ENCODE assay signal across 8 cellular contexts in the genomic region with DNA sequence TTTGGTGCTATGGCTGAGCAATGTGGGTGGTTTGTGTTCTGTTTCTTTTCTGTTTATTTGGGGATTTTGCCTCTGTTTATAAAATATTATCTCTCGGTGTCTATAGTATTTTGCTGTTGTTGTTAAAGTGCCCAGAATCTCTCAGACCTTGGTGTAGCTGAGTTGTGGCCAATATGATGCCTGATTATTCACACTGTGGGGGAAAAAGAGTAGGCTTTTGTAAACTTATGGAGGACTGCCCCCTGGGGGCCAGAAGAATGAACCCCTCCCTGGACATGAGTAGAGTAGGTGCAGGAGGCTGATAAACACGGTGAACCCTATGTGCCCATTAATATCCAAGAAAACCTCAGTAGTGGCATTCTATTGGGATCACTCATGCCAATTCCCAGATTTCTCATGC. TPM values are rescaled to one million over a fixed set of nuclear protein-coding genes. Genes with fewer than 3 reads are reported as not detected.
DNase-seq lines count a peak whose midpoint lies in the region; ATAC-seq and TF ChIP-seq lines count a peak whose summit lies in the region.

No MANE protein-coding gene starts in this region.

- H3K4me1 Mint-ChIP-seq in progenitor cell of endocrine pancreas (ENCODE audit: low read depth): peaks cover 9% of the 10 kb centered on the region
- H3K4me1 Mint-ChIP-seq in activated naive CD4-positive, alpha-beta T cell treated with anti-CD3 and anti-CD28 coated beads, Interleukin-2, amount 10 ng/mL, durations not matched to agents 7 days and 5 days: no peaks in the 10 kb centered on the region

- H3F3A ChIP-seq in Loucy (ENCODE audit: low read depth): no peaks in the 10 kb centered on the region

- no peaks in the 10 kb centered on the region for H3K36me3 ChIP-seq in Loucy (ENCODE audit: insufficient read depth, low read length)

- no peak overlapping the region for H3K27ac Mint-ChIP-seq in progenitor cell of endocrine pancreas
- no peak overlapping the region for H3K27ac Mint-ChIP-seq in activated naive CD4-positive, alpha-beta T cell treated with anti-CD3 and anti-CD28 coated beads, Interleukin-2, amount 10 ng/mL, durations not matched to agents 7 days and 5 days

- H2AFZ ChIP-seq in Loucy (ENCODE audit: low read length): no peak overlapping the region

- H3K9me3 ChIP-seq in Loucy (ENCODE audit: insufficient read depth, low read depth, low read length): no peaks in the 10 kb centered on the region

- H3K27me3 Mint-ChIP-seq in progenitor cell of endocrine pancreas: peaks cover 5% of the 10 kb centered on the region
- no peaks in the 10 kb centered on the region for H3K27me3 Mint-ChIP-seq in activated naive CD4-positive, alpha-beta T cell treated with anti-CD3 and anti-CD28 coated beads, Interleukin-2, amount 10 ng/mL, durations not matched to agents 7 days and 5 days

- DNase-seq in RWPE1 (ENCODE audit: low spot score): peak; percentile 62
- peak in 1 of 2 donors; percentile 51 for DNase-seq in foreskin keratinocyte
- no peak for DNase-seq in progenitor cell of endocrine pancreas (ENCODE audit: low spot score, unreplicated experiment)
- no peak for DNase-seq in activated naive CD4-positive, alpha-beta T cell treated with anti-CD3 and anti-CD28 coated beads, Interleukin-2, amount 10 ng/mL, durations not matched to agents 7 days and 5 days
- no peak for DNase-seq in activated CD4-positive, alpha-beta T cell treated with anti-CD3 and anti-CD28 coated beads, Interleukin-2, amount 50 U/mL, for 1 hour

- peak; percentile 77 for ATAC-seq in GM18502 (IDR thresholded peaks at IDR 0.05; ENCODE audit: poor library complexity, unreplicated experiment)
- peak; percentile 87 for ATAC-seq in foreskin keratinocyte

- no peaks in the 10 kb centered on the region for H4K20me1 ChIP-seq in Loucy (ENCODE audit: insufficient read depth, low read length, poor library complexity, severe bottlenecking)

- POLR2A ChIA-PET in RWPE1 (lab: Yijun Ruan, JAX; ENCODE audit: low non-redundant PET): no interaction called here

- no peak overlapping the region for H3K4me3 ChIP-seq in Loucy (ENCODE audit: low read length, poor library complexity, severe bottlenecking)

- no peaks in the 10 kb centered on the region for H3K9me3 Mint-ChIP-seq in progenitor cell of endocrine pancreas (ENCODE audit: low read depth)
- no peaks in the 10 kb centered on the region for H3K9me3 Mint-ChIP-seq in activated naive CD4-positive, alpha-beta T cell treated with anti-CD3 and anti-CD28 coated beads, Interleukin-2, amount 10 ng/mL, durations not matched to agents 7 days and 5 days

- H3K27ac ChIP-seq in 22Rv1 (no peak overlapping the region), RWPE1 (no peak overlapping the region), foreskin keratinocyte (no peak overlapping the region)

- no peaks in the 10 kb centered on the region for H3K36me3 Mint-ChIP-seq in progenitor cell of endocrine pancreas (ENCODE audit: insufficient read depth)
- H3K36me3 Mint-ChIP-seq in activated naive CD4-positive, alpha-beta T cell treated with anti-CD3 and anti-CD28 coated beads, Interleukin-2, amount 10 ng/mL, durations not matched to agents 7 days and 5 days: no peaks in the 10 kb centered on the region

- no peak overlapping the region for H3K9ac ChIP-seq in Loucy (ENCODE audit: low read depth, low read length, poor library complexity, severe bottlenecking)

- CTCF ChIA-PET in RWPE1 (lab: Yijun Ruan, JAX): interaction anchor here (0.6 to 0.8 kb wide), 2 partner anchors 33 to 118 kb away, joined by 3 to 5 read pairs; no protein-coding TSS in a partner anchor
- CTCF ChIA-PET in activated naive CD4-positive, alpha-beta T cell treated with anti-CD3 and anti-CD28 coated beads, Interleukin-2, amount 10 ng/mL, durations not matched to agents 7 days and 5 days (lab: Charles Lee): interaction anchor here (0.7 kb wide), 1 partner anchor 378 kb away, joined by 3 read pairs; no protein-coding TSS in a partner anchor

- H3K4me3 Mint-ChIP-seq in progenitor cell of endocrine pancreas (ENCODE audit: low read depth): no peak overlapping the region
- H3K4me3 Mint-ChIP-seq in activated naive CD4-positive, alpha-beta T cell treated with anti-CD3 and anti-CD28 coated beads, Interleukin-2, amount 10 ng/mL, durations not matched to agents 7 days and 5 days: no peak overlapping the region

- H3K4me2 ChIP-seq in Loucy (ENCODE audit: low read depth, low read length, poor library complexity, severe bottlenecking): no peak overlapping the region

- no peaks in the 10 kb centered on the region for H3K79me2 ChIP-seq in Loucy (ENCODE audit: insufficient read depth, low read length)

- H3K4me1 ChIP-seq in Loucy (ENCODE audit: insufficient read depth, low read length, poor library complexity, severe bottlenecking) (no peaks in the 10 kb centered on the region), foreskin keratinocyte (peaks cover 6% of the 10 kb centered on the region)

- H3K9me2 ChIP-seq in Loucy (replicated peaks; ENCODE audit: low read depth, low read length): no peaks in the 10 kb centered on the region

- peak; percentile 50 for TF ChIP-seq CTCF in 22Rv1 (IDR thresholded peaks at IDR 0.05)
- TF ChIP-seq CTCF in Loucy (conservative IDR thresholded peaks at IDR 0.05; ENCODE audit: low read length): peak; percentile 48
- TF ChIP-seq CTCF in RWPE1 (conservative IDR thresholded peaks at IDR 0.05; ENCODE audit: low read depth): peak; percentile 53
- TF ChIP-seq CTCF in foreskin keratinocyte (conservative IDR thresholded peaks at IDR 0.05): peak; percentile 89
- TF ChIP-seq CTCF in progenitor cell of endocrine pancreas (IDR thresholded peaks at IDR 0.05; ENCODE audit: unreplicated experiment): peak; percentile 42

- H3K27me3 ChIP-seq in Loucy (ENCODE audit: insufficient read depth, low read length, poor library complexity, severe bottlenecking) (no peaks in the 10 kb centered on the region), foreskin keratinocyte (no peaks in the 10 kb centered on the region)

RNA-seq across cellular contexts. Expression of gene DPYSL3, which starts 49.0 kb away (rescaled TPM):
- total RNA-seq in foreskin keratinocyte (29.4 and 53.6 TPM in 2 replicates), progenitor cell of endocrine pancreas (56.0 and 60.4 TPM in 2 replicates)
- 14.5 and 24.3 TPM in 2 replicates for polyA plus RNA-seq in foreskin keratinocyte
